ENCODE assay signal across 20 cellular contexts in the genomic region with DNA sequence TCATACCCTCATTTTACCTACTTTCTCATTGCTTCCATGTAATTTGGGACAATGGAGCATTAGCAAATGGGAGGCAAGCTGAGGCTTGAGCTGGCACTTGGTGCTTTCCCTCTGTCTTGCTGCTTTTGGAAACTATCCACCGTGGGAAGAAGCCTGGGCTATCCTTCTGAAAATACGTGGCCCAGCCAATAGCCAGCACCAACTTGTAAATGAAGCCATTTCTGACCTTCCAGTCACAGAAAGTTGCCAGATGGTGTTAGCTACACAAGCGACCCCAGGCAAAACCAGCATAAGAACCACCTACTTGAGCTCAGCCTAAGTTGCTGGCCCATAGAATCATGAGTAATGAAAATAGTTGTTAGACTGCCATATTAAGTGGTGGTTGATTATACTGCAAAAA. TPM values are rescaled to one million over a fixed set of nuclear protein-coding genes. Genes with fewer than 3 reads are reported as not detected.
A peak's percentile ranks its signal among the peaks of the same experiment; 100 is the strongest.
DNase-seq lines count a peak whose midpoint lies in the region; ATAC-seq, FAIRE-seq and TF ChIP-seq lines count a peak whose summit lies in the region.
"Had no signal": no experiment of that assay in that cellular context is flagged by ENCODE, and none has a peak within 500 bp of the region (broad histone marks: within the 10 kb centered on the region; RNA-seq: fewer than 3 reads in every experiment).

No MANE protein-coding gene starts in this region.

- no peaks in the 10 kb centered on the region for H4K20me1 ChIP-seq in PC-9 (ENCODE audit: insufficient read depth)
- no peaks in the 10 kb centered on the region for H4K20me1 ChIP-seq in keratinocyte (ENCODE audit: control insufficient read depth, extremely low read depth, insufficient read depth, low read length)
- H4K20me1 ChIP-seq: BLaER1 had no signal

- no peak overlapping the region for H2AFZ ChIP-seq in PC-9
- peak overlapping the region; percentile 11 for H2AFZ ChIP-seq in keratinocyte (ENCODE audit: control insufficient read depth, low read length)

- H3K27me3 ChIP-seq in PC-9 (ENCODE audit: insufficient read depth, low read depth) (no peaks in the 10 kb centered on the region), keratinocyte (ENCODE audit: control insufficient read depth, extremely low read depth, insufficient read depth, low read length) (peaks cover 8% of the 10 kb centered on the region), lower lobe of right lung (ENCODE audit: low read depth) (no peaks in the 10 kb centered on the region)
- H3K27me3 ChIP-seq: BLaER1 had no signal

- H3K9me3 ChIP-seq in PC-9 (ENCODE audit: insufficient read depth, low read depth) (no peaks in the 10 kb centered on the region), keratinocyte (ENCODE audit: control insufficient read depth, low read depth, low read length) (no peaks in the 10 kb centered on the region), lower lobe of right lung (no peaks in the 10 kb centered on the region)

- H3K9me2 ChIP-seq in PC-9 (ENCODE audit: insufficient read depth) = no peaks in the 10 kb centered on the region

- H3K79me2 ChIP-seq in PC-9 (ENCODE audit: low read depth) (no peaks in the 10 kb centered on the region), keratinocyte (ENCODE audit: control insufficient read depth, insufficient read depth, low read length) (no peaks in the 10 kb centered on the region)

- dilution Hi-C loops in keratinocyte (cut with MboI; ENCODE audit: extremely low pct_ligation_motif_present, low sequenced_read_pairs) = no loop called here

- H3K36me3 ChIP-seq in PC-9 (ENCODE audit: low read depth) (no peaks in the 10 kb centered on the region), keratinocyte (ENCODE audit: control insufficient read depth in 2 of 2, extremely low read depth in 1 of 2, insufficient read depth in 2 of 2, low read length in 2 of 2) (no peaks in the 10 kb centered on the region), lower lobe of right lung (no peaks in the 10 kb centered on the region)
- H3K36me3 ChIP-seq: BLaER1 had no signal

- H3F3A ChIP-seq in PC-9 (ENCODE audit: insufficient read depth, low read depth) = peaks cover 23% of the 10 kb centered on the region; the same call in 1 of the 2 replicates

- H3K9me1 ChIP-seq in keratinocyte (ENCODE audit: control insufficient read depth, extremely low read depth, insufficient read depth, low read length) = no peaks in the 10 kb centered on the region

- peaks cover 48% of the 10 kb centered on the region for H3K4me1 ChIP-seq in PC-9 (replicated peaks; ENCODE audit: insufficient read depth)
- peaks cover 38% of the 10 kb centered on the region for H3K4me1 ChIP-seq in keratinocyte (ENCODE audit: control insufficient read depth, extremely low read depth, insufficient read depth, low read length)
- H3K4me1 ChIP-seq in lower lobe of right lung = no peaks in the 10 kb centered on the region
- H3K4me1 ChIP-seq: BLaER1 had no signal

- FAIRE-seq in keratinocyte (lab: Jason Lieb, UNC) = peak; percentile 73
- FAIRE-seq: G401.6, GM12891, H54, HTR-8/SVneo had no signal

- ATAC-seq in lower lobe of right lung = no peak
- no peak for ATAC-seq in HG03196 (IDR thresholded peaks at IDR 0.05; ENCODE audit: unreplicated experiment)
- no peak for ATAC-seq in GM19328 (IDR thresholded peaks at IDR 0.05; ENCODE audit: unreplicated experiment)
- ATAC-seq: GM23338 had no signal

- CTCF ChIA-PET in PC-9 (lab: Charles Lee) = interaction anchor here (0.6 kb wide), 1 partner anchor 10 kb away, joined by 3 read pairs; no protein-coding TSS in a partner anchor

- H3K9ac ChIP-seq in keratinocyte (ENCODE audit: control insufficient read depth, extremely low read depth, insufficient read depth, low read length) = no peak overlapping the region
- H3K9ac ChIP-seq: BLaER1 had no signal

- H3K4me2 ChIP-seq in PC-9 = peak overlapping the region; percentile 66
- peak overlapping the region; percentile 33 for H3K4me2 ChIP-seq in keratinocyte (ENCODE audit: control insufficient read depth, extremely low read depth, insufficient read depth, low read depth, low read length)
- H3K4me2 ChIP-seq: BLaER1, GM23338 had no signal

- intact Hi-C loops in PC-9 (cut with micrococcal nuclease; ENCODE audit: unreplicated experiment) = no loop called here
- intact Hi-C loops in lower lobe of right lung (cut with DNase I) = no loop called here

- DNase-seq in EH (ENCODE audit: low read depth) (peak; percentile 53), PC-9 (no peak), epithelial cell of esophagus (ENCODE audit: low read depth) (peak; percentile 68), keratinocyte (ENCODE audit: low read depth, low spot score) (peak; percentile 17), lower lobe of right lung (no peak)
- DNase-seq: 8988T; CD4-positive, alpha-beta memory T cell; DND-41; HCEC 1CT; IMR-90 had no signal

- no TSS peak for BruUV-seq in PC-9 (replicated peaks; lab: Mats Ljungman, UMichigan)

- H3K27ac ChIP-seq in PC-9 (peak overlapping the region; percentile 84), keratinocyte (ENCODE audit: control insufficient read depth, insufficient read depth, low read length) (peak overlapping the region; percentile 3), lower lobe of right lung (no peak overlapping the region)
- H3K27ac ChIP-seq: BLaER1 had no signal

- no peak overlapping the region for H3K4me3 ChIP-seq in PC-9
- H3K4me3 ChIP-seq in epithelial cell of esophagus (ENCODE audit: low read length) = no peak overlapping the region
- no peak overlapping the region for H3K4me3 ChIP-seq in keratinocyte (ENCODE audit: control insufficient read depth in 2 of 3, extremely low read depth in 1 of 3, insufficient read depth in 2 of 3, low read depth in 1 of 3, low read length in 3 of 3)
- H3K4me3 ChIP-seq in lower lobe of right lung = no peak overlapping the region
- H3K4me3 ChIP-seq: BLaER1, GM23338 had no signal

- POLR2A ChIA-PET in PC-9 (lab: Charles Lee; ENCODE audit: unreplicated experiment) = no interaction called here

- TF ChIP-seq CTCF in PC-9 (conservative IDR thresholded peaks at IDR 0.05) = no peak
- TF ChIP-seq CTCF in epithelial cell of esophagus (IDR thresholded peaks at IDR 0.05; ENCODE audit: insufficient read depth, low read depth, low read length, missing control alignments) = no peak
- no peak for TF ChIP-seq CTCF in keratinocyte (optimal IDR thresholded peaks at IDR 0.05 in 1 of 3, IDR thresholded peaks at IDR 0.05 in 1 of 3, conservative IDR thresholded peaks at IDR 0.05 in 1 of 3; ENCODE audit: extremely low read depth in 1 of 3, insufficient read depth in 2 of 3, low read length in 3 of 3)
- TF ChIP-seq CTCF in lower lobe of right lung (IDR thresholded peaks at IDR 0.05) = no peak

RNA-seq across cellular contexts. Expression of gene SPON1, which starts 18.5 kb away (rescaled TPM):
- total RNA-seq in PC-9 (2021) = 0.48 and 0.70 TPM in 2 replicates
- not detected in 3 replicates for polyA plus RNA-seq in keratinocyte
- not detected for polyA plus RNA-seq in keratinocyte (2011; ENCODE audit: low read depth)
- polyA plus RNA-seq in keratinocyte (2011; cell fraction: cytosol; rRNA removed) = not detected in 2 replicates
- not detected in 2 replicates for polyA plus RNA-seq in keratinocyte (2011; cell fraction: nucleus; rRNA removed)
- polyA plus RNA-seq in keratinocyte (2012; ENCODE audit: low replicate concordance) = 0.74 and 0.92 TPM in 2 replicates
- not detected in 3 replicates for polyA minus RNA-seq in keratinocyte
- not detected for polyA minus RNA-seq in keratinocyte (2011; cell fraction: cytosol; rRNA and poly(A)+ RNA removed)
- polyA minus RNA-seq in keratinocyte (2011; cell fraction: nucleus; rRNA and poly(A)+ RNA removed) = not detected in 2 replicates
- 40.1 TPM for total RNA-seq in lower lobe of right lung
- total RNA-seq: A673 had no signal
- polyA plus RNA-seq: CD14-positive monocyte had no signal

Comparison
In these comparisons a context has a peak if more than half of its experiments do, and no peak if none do; other contexts are left out.
1. DNase-seq: peak in EH (single experiment), epithelial cell of esophagus (single experiment) and keratinocyte (single experiment); none in PC-9 (0 of 2) and lower lobe of right lung (single experiment).
2. RNA of gene SPON1, which starts 18.5 kb away (total RNA-seq): 40.1 TPM in lower lobe of right lung (single experiment); 0.48 to 0.70 TPM in PC-9; every median in the first group is over 10 times any median in the second.